Comparison of ENCODE assay signal across 33 cellular contexts in the genomic region with DNA sequence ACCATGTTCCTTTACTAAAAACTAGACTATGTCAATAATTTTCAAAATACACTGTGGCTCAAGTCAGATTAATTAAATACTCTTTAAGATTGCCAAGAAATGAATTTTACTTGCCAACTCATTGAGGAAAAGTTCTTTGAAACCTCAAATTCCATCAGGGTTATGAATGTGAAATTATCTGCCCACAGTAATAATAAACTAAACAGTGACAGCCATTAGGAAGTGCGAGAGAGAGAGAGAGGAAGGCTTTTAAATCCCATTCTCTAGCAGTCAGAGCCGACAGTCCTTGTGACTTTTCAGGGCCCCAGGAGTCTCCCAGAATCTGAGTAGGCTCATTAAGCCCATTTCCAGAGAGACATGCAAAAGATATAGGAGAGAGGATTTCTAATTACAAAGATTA.
DNase-seq lines count a peak whose midpoint lies in the region; ATAC-seq and TF ChIP-seq lines count a peak whose summit lies in the region.
"Had no signal": no experiment of that assay in that cellular context is flagged by ENCODE, and none has a peak within 500 bp of the region (broad histone marks: within the 10 kb centered on the region; RNA-seq: fewer than 3 reads in every experiment).

No MANE protein-coding gene starts in this region.

- no peak for ATAC-seq in CD4-positive, alpha-beta T cell (ENCODE audit: poor library complexity)
- ATAC-seq in HG03432 (IDR thresholded peaks at IDR 0.05; ENCODE audit: unreplicated experiment), result no peak
- ATAC-seq: heart left ventricle; naive thymus-derived CD8-positive, alpha-beta T cell; psoas muscle had no signal

- H3K9me3 ChIP-seq in adipocyte (ENCODE audit: control insufficient read depth, low read length), result no peaks in the 10 kb centered on the region
- no peaks in the 10 kb centered on the region for H3K9me3 ChIP-seq in CD4-positive, alpha-beta T cell (ENCODE audit: control insufficient read depth, low read length)
- H3K9me3 ChIP-seq: colonic mucosa, heart left ventricle, Peyer's patch, psoas muscle, sigmoid colon, transverse colon had no signal

- H3K9me3 Mint-ChIP-seq in CD4-positive, alpha-beta T cell, result peaks cover 7% of the 10 kb centered on the region

- H3K9ac ChIP-seq in adipocyte (ENCODE audit: low read length), result no peak overlapping the region

- H3K4me3 ChIP-seq in adipocyte (ENCODE audit: low read length), result no peak overlapping the region
- H3K4me3 ChIP-seq: cardiac muscle cell, colonic mucosa, heart left ventricle, Peyer's patch, psoas muscle, sigmoid colon, transverse colon had no signal

- no peak overlapping the region for H3K27ac ChIP-seq in CD4-positive, alpha-beta T cell (ENCODE audit: low read depth, low read length)
- H3K27ac ChIP-seq: cardiac muscle cell, colonic mucosa, heart left ventricle, Peyer's patch, psoas muscle, sigmoid colon, transverse colon had no signal

- H3K4me1 ChIP-seq in adipocyte (ENCODE audit: control insufficient read depth, insufficient read depth, low read length), result peaks cover 12% of the 10 kb centered on the region
- H3K4me1 ChIP-seq: colonic mucosa, Peyer's patch, psoas muscle, sigmoid colon, transverse colon had no signal

- CTCF ChIA-PET in CD4-positive, alpha-beta T cell (lab: Charles Lee), result no interaction called here

- no peaks in the 10 kb centered on the region for H3K27me3 ChIP-seq in adipocyte (replicated peaks; ENCODE audit: control insufficient read depth, insufficient read depth, low read length)
- no peaks in the 10 kb centered on the region for H3K27me3 ChIP-seq in CD4-positive, alpha-beta T cell (ENCODE audit: control insufficient read depth, insufficient read depth, low read length)
- H3K27me3 ChIP-seq: cardiac muscle cell, colonic mucosa, heart left ventricle, Peyer's patch, sigmoid colon, transverse colon had no signal

- TF ChIP-seq CTCF in CD4-positive, alpha-beta T cell (IDR thresholded peaks at IDR 0.05), result no peak

- peaks cover 4% of the 10 kb centered on the region for H3K36me3 ChIP-seq in adipocyte (ENCODE audit: control insufficient read depth, insufficient read depth, low read length, severe bottlenecking)
- H3K36me3 ChIP-seq: colonic mucosa, transverse colon had no signal

- intact Hi-C loops in CD4-positive, alpha-beta T cell (cut with DNase I, micrococcal nuclease), result no loop called here

- no peaks in the 10 kb centered on the region for H3K27me3 Mint-ChIP-seq in CD4-positive, alpha-beta T cell
- H3K27me3 Mint-ChIP-seq: CD4-positive, alpha-beta memory T cell had no signal

- H3K4me1 Mint-ChIP-seq in CD4-positive, alpha-beta T cell (ENCODE audit: low read depth), result no peaks in the 10 kb centered on the region
- H3K4me1 Mint-ChIP-seq: CD4-positive, alpha-beta memory T cell; naive thymus-derived CD8-positive, alpha-beta T cell had no signal

- DNase-seq in ELR (ENCODE audit: low read depth), result peak; percentile 59
- peak; percentile 2 for DNase-seq in adipocyte (ENCODE audit: low read depth)
- peak; percentile 15 for DNase-seq in fibroblast of peridontal ligament (ENCODE audit: extremely low read depth)
- DNase-seq in RKO (ENCODE audit: low spot score), result no peak
- no peak for DNase-seq in NCI-H1930 (lab: John Stamatoyannopoulos, UW)
- no peak for DNase-seq in CD4-positive, alpha-beta T cell
- DNase-seq: activated CD4-positive, alpha-beta T cell treated with anti-CD3 and anti-CD28 coated beads, Interleukin-2, amount 50 U/mL, for 48 hours; activated CD4-positive, CD25-positive, alpha-beta regulatory T cell treated with anti-CD3 and anti-CD28 coated beads, Interleukin-2, amount 50 U/mL, for 72 hours; activated CD8-positive, alpha-beta memory T cell treated with anti-CD3 and anti-CD28 coated beads, Interleukin-2, amount 50 U/mL, for 4 hours; activated naive CD4-positive, alpha-beta T cell treated with Interleukin-2 at 50 U/mL for 16 hours; AML-193; amniotic stem cell; CD4-positive, alpha-beta memory T cell; colonic mucosa; effector CD4-positive, alpha-beta T cell; foreskin melanocyte; heart left ventricle; kidney; naive thymus-derived CD8-positive, alpha-beta T cell; NCI-H1048; NCI-H446; NCI-H774; nucleus accumbens; Peyer's patch; psoas muscle; SIG-M5; sigmoid colon; stimulated activated CD4-positive, alpha-beta T cell treated with anti-CD3 and anti-CD28 coated beads, Interleukin-15, amount 100 ng/mL, for 24 hours; stimulated activated CD4-positive, alpha-beta T cell treated with anti-CD3 and anti-CD28 coated beads, Interleukin-4, amount 100 ng/mL, for 4 hours; transverse colon had no signal

- POLR2A ChIA-PET in CD4-positive, alpha-beta T cell (lab: Charles Lee), result no interaction called here

- no peaks in the 10 kb centered on the region for H3K36me3 Mint-ChIP-seq in CD4-positive, alpha-beta T cell (ENCODE audit: low read depth)
- H3K36me3 Mint-ChIP-seq: CD4-positive, alpha-beta memory T cell; naive thymus-derived CD8-positive, alpha-beta T cell had no signal

- no peak overlapping the region for H3K4me3 Mint-ChIP-seq in CD4-positive, alpha-beta T cell
- H3K4me3 Mint-ChIP-seq: CD4-positive, alpha-beta memory T cell; naive thymus-derived CD8-positive, alpha-beta T cell; T-helper 2 cell treated with Interferon-gamma antibody and Interleukin-4, amounts not matched to agents 5 μg/mL and 100 μg/mL, for 36 hours had no signal

- no peak overlapping the region for H3K27ac Mint-ChIP-seq in CD4-positive, alpha-beta T cell
- H3K27ac Mint-ChIP-seq: CD4-positive, alpha-beta memory T cell; T-helper 2 cell treated with Interferon-gamma antibody and Interleukin-4, amounts not matched to agents 5 μg/mL and 100 μg/mL, for 36 hours had no signal

Comparison
In these comparisons a context has a peak if more than half of its experiments do, and no peak if none do; other contexts are left out.
1. DNase-seq: peak in ELR (single experiment), adipocyte (single experiment) and fibroblast of peridontal ligament (single experiment); none in RKO (single experiment), NCI-H1930 (0 of 2) and CD4-positive, alpha-beta T cell (0 of 10).